ENCODE assay signal across 14 cellular contexts in the genomic region with DNA sequence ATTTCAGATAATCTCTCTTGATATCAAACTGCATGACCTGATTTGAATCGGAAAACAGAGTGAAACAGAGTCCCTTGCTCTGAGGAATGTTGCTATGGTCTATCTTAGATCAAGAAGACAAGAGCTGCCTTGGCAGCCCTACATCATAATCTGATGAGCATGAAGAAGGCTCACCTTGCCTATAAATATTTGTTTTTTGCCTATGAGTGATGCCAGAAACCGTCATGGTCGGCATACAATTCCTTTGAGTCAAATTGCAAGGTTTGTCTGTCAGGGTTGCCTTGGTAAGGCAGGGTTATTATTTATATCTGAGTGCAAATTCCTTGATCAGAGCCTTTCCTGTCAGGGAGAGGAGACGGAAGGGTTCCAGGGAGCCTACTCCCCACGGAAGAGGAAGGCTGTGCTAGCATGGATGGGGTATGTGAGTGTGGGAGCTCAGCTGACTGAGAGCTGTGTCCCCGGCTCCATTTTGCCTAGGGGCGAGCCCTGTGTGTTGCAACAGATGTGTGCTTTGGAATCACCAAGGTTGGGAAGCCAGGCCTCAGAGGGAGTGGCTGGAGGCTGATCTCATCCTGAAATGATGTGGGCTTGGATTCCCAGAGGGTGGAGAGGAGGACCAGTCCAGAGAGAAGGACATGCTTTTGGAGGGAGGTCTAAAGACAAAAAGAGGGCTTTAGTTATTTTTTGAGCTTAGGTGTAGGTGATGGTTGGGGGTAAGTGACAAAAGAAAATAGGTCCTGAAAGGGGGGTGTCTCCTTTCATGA. TPM values are rescaled to one million over a fixed set of nuclear protein-coding genes. Genes with fewer than 3 reads are reported as not detected.
DNase-seq lines count a peak whose midpoint lies in the region; ATAC-seq, FAIRE-seq and TF ChIP-seq lines count a peak whose summit lies in the region.
"Had no signal": no experiment of that assay in that cellular context is flagged by ENCODE, and none has a peak within 500 bp of the region (broad histone marks: within the 10 kb centered on the region; RNA-seq: fewer than 3 reads in every experiment).

No MANE protein-coding gene starts in this region.

- H3K4me1 ChIP-seq in ACC112 (ENCODE audit: control insufficient read depth, insufficient read depth, low read length, unreplicated experiment) (peaks cover 14% of the 10 kb centered on the region), endodermal cell (ENCODE audit: control insufficient read depth, insufficient read depth, low read length) (peaks cover 2% of the 10 kb centered on the region), HepG2 (ENCODE audit: insufficient read depth, low read length) (no peaks in the 10 kb centered on the region)

- H3K27me3 ChIP-seq in ACC112 (ENCODE audit: insufficient read depth, low read length) (no peaks in the 10 kb centered on the region), endodermal cell (ENCODE audit: control insufficient read depth, insufficient read depth, low read length, poor library complexity, severe bottlenecking) (no peaks in the 10 kb centered on the region), HepG2 (ENCODE audit: control insufficient read depth in 1 of 2, insufficient read depth in 2 of 2, low read length in 2 of 2) (no peaks in the 10 kb centered on the region)

- H3K9ac ChIP-seq in endodermal cell (ENCODE audit: extremely low read depth, low read length, poor library complexity, severe bottlenecking): no peak overlapping the region
- no peak overlapping the region for H3K9ac ChIP-seq in HepG2 (ENCODE audit: insufficient read depth, low read depth, low read length)

- TF ChIP-seq EP300 in HepG2 (IDR thresholded peaks at IDR 0.05; ENCODE audit: low read depth in 2 of 2, low read length in 2 of 2) (no peak), HepG2 (CRISPR knock-in tag; IDR thresholded peaks at IDR 0.05; ENCODE audit: borderline replicate concordance) (no peak)

- no peak overlapping the region for H3K4me3 Mint-ChIP-seq in endodermal cell
- H3K4me3 Mint-ChIP-seq: activated CD4-positive, alpha-beta T cell treated with anti-CD3 and anti-CD28 coated beads, Interleukin-2, amount 10 ng/mL, durations not matched to agents 24 days and 14 days; activated naive CD8-positive, alpha-beta T cell treated with anti-CD3 and anti-CD28 coated beads, Interleukin-2, amount 10 ng/mL, durations not matched to agents 7 days and 5 days; memory B cell had no signal

- TF ChIP-seq POLR2A in HepG2 (IDR thresholded peaks at IDR 0.05; ENCODE audit: insufficient read depth in 1 of 2, low read depth in 2 of 2, low read length in 2 of 2) (no peak), erythroblast (IDR thresholded peaks at IDR 0.05; ENCODE audit: low read length) (no peak)

- no peaks in the 10 kb centered on the region for H3K27me3 Mint-ChIP-seq in endodermal cell (ENCODE audit: insufficient read depth)

- CTCF ChIA-PET in HepG2 (lab: Yijun Ruan, JAX; ENCODE audit: low intra/inter-chr PET ratio, low total read pairs): no interaction called here

- intact Hi-C loops in HepG2 (cut with micrococcal nuclease; ENCODE audit: unreplicated experiment): no loop called here
- intact Hi-C loops in head of caudate nucleus (cut with DNase I): no loop called here

- H3K27ac ChIP-seq in ACC112 (ENCODE audit: low read depth, low read length) (peak overlapping the region; percentile 34; the same call in 1 of the 2 replicates), endodermal cell (ENCODE audit: low read depth, low read length) (no peak overlapping the region), HepG2 (ENCODE audit: extremely low read length, insufficient read depth, low read length) (no peak overlapping the region)

- in situ Hi-C loops in HepG2 (cut with HindIII; ENCODE audit: extremely low pct_ligation_motif_present, low pct_unique_long_range_greater_than_20kb): loop anchor here (5.0 to 25.0 kb wide), 2 partner anchors 245 to 490 kb away; no protein-coding TSS in a partner anchor

- no TSS peak for BruUV-seq in HepG2 (replicated peaks; lab: Mats Ljungman, UMichigan)

- 87 to 88% methylated on average over 3 to 7 of the region's 7 CpGs for WGBS in endodermal cell (ENCODE audit: insufficient coverage in 1 of 2, insufficient read length in 1 of 2), 2 experiments
- WGBS in HepG2 (ENCODE audit: low lambda C conversion rate): 0% methylated on average over 3 of the region's 7 CpGs

- ATAC-seq in HepG2: peak; percentile 31; the same call in 1 of the 3 replicates

- no peaks in the 10 kb centered on the region for H4K20me1 ChIP-seq in HepG2 (ENCODE audit: insufficient read depth, low read length)

- POLR2A ChIA-PET in HepG2 (lab: Yijun Ruan, JAX): no interaction called here

- peak overlapping the region; percentile 54 for H3K27ac Mint-ChIP-seq in endodermal cell
- H3K27ac Mint-ChIP-seq: activated CD4-positive, alpha-beta T cell treated with anti-CD3 and anti-CD28 coated beads, Interleukin-2, amount 10 ng/mL, durations not matched to agents 24 days and 14 days; activated naive CD8-positive, alpha-beta T cell treated with anti-CD3 and anti-CD28 coated beads, Interleukin-2, amount 10 ng/mL, durations not matched to agents 7 days and 5 days; memory B cell had no signal

- H3K36me3 ChIP-seq in ACC112 (ENCODE audit: insufficient read depth, low read length) (no peaks in the 10 kb centered on the region), endodermal cell (ENCODE audit: control insufficient read depth, insufficient read depth, low read length) (no peaks in the 10 kb centered on the region), HepG2 (replicated peaks in 1 of 2; ENCODE audit: control insufficient read depth in 1 of 2, insufficient read depth in 2 of 2, low read length in 2 of 2) (no peaks in the 10 kb centered on the region)

- H3K9me3 ChIP-seq in endodermal cell (ENCODE audit: control insufficient read depth, low read length): no peaks in the 10 kb centered on the region
- no peaks in the 10 kb centered on the region for H3K9me3 ChIP-seq in HepG2 (ENCODE audit: low read length)

- H3K79me2 ChIP-seq in ACC112 (ENCODE audit: control insufficient read depth, insufficient read depth, low read length, unreplicated experiment): no peaks in the 10 kb centered on the region
- no peaks in the 10 kb centered on the region for H3K79me2 ChIP-seq in HepG2 (ENCODE audit: insufficient read depth, low read length)

- peak overlapping the region; percentile 50 for H2AFZ ChIP-seq in ACC112 (ENCODE audit: low read length, unreplicated experiment)
- no peak overlapping the region for H2AFZ ChIP-seq in HepG2 (ENCODE audit: low read length)

- DNase-seq in LHCN-M2 (ENCODE audit: low read depth) (peak; percentile 75), endodermal cell (no peak), HepG2 (ENCODE audit: low spot score) (no peak), head of caudate nucleus (no peak), NCI-H524 (lab: John Stamatoyannopoulos, UW) (no peak), hypothalamus (lab: John Stamatoyannopoulos, UW) (no peak), erythroblast (lab: John Stamatoyannopoulos, UW) (no peak)
- DNase-seq: activated CD4-positive, alpha-beta T cell treated with anti-CD3 and anti-CD28 coated beads, Interleukin-2, amount 10 ng/mL, durations not matched to agents 24 days and 14 days; activated naive CD8-positive, alpha-beta T cell treated with anti-CD3 and anti-CD28 coated beads, Interleukin-2, amount 10 ng/mL, durations not matched to agents 7 days and 5 days; NCI-H187; SHP77 had no signal

- TF ChIP-seq CTCF in endodermal cell (conservative IDR thresholded peaks at IDR 0.05) (no peak), HepG2 (CRISPR knock-in tag; IDR thresholded peaks at IDR 0.05) (no peak)

- H3K4me2 ChIP-seq in HepG2 (ENCODE audit: low read depth, low read length): no peak overlapping the region

- H3K9me3 Mint-ChIP-seq in endodermal cell: no peaks in the 10 kb centered on the region
- H3K9me3 Mint-ChIP-seq: activated CD4-positive, alpha-beta T cell treated with anti-CD3 and anti-CD28 coated beads, Interleukin-2, amount 10 ng/mL, durations not matched to agents 24 days and 14 days; activated naive CD8-positive, alpha-beta T cell treated with anti-CD3 and anti-CD28 coated beads, Interleukin-2, amount 10 ng/mL, durations not matched to agents 7 days and 5 days; memory B cell had no signal

- no peak for TF ChIP-seq RAD21 in HepG2 (CRISPR knock-in tag; IDR thresholded peaks at IDR 0.05)

- H3K4me1 Mint-ChIP-seq in endodermal cell: peaks cover 50% of the 10 kb centered on the region
- H3K4me1 Mint-ChIP-seq: activated CD4-positive, alpha-beta T cell treated with anti-CD3 and anti-CD28 coated beads, Interleukin-2, amount 10 ng/mL, durations not matched to agents 24 days and 14 days; activated naive CD8-positive, alpha-beta T cell treated with anti-CD3 and anti-CD28 coated beads, Interleukin-2, amount 10 ng/mL, durations not matched to agents 7 days and 5 days; memory B cell had no signal

- no peaks in the 10 kb centered on the region for H3K36me3 Mint-ChIP-seq in endodermal cell (ENCODE audit: low read depth)
- H3K36me3 Mint-ChIP-seq: activated naive CD8-positive, alpha-beta T cell treated with anti-CD3 and anti-CD28 coated beads, Interleukin-2, amount 10 ng/mL, durations not matched to agents 7 days and 5 days; memory B cell had no signal

- no peak for FAIRE-seq in HepG2 (lab: Jason Lieb, UNC)

- no peak overlapping the region for H3K4me3 ChIP-seq in ACC112 (ENCODE audit: low read depth, low read length)
- H3K4me3 ChIP-seq in endodermal cell (ENCODE audit: low read length): no peak overlapping the region
- no peak overlapping the region for H3K4me3 ChIP-seq in HepG2 (replicated peaks in 1 of 3; ENCODE audit: insufficient read depth in 1 of 3, low read depth in 2 of 3, low read length in 3 of 3)

RNA-seq across cellular contexts. Expression of a gene that starts 43.6 kb away (rescaled TPM):
- total RNA-seq in LHCN-M2 (2014; rRNA removed) (0.11 and 0.13 TPM in 2 replicates), endodermal cell (under 1 TPM; 0.29 TPM), HepG2 (2016; rRNA removed; fragmentation: Illumina TruSeq; extraction: Trizol) (0.02 and 0.15 TPM in 2 replicates)
- polyA plus RNA-seq in LHCN-M2 (2012): 0.09 TPM
- 0.68 TPM for polyA plus RNA-seq in endodermal cell (2013, experiment 1 of 2)
- polyA plus RNA-seq in endodermal cell (2013, experiment 2 of 2): 0.41 TPM
- not detected in 2 replicates for total RNA-seq in HepG2 (2016; cell fraction: cytosol; rRNA removed; fragmentation: Illumina TruSeq; extraction: Trizol; ENCODE audit: low read depth)
- total RNA-seq in HepG2 (2016; cell fraction: insoluble cytoplasmic fraction; rRNA removed; fragmentation: Illumina TruSeq; extraction: Trizol): 0.02 TPM in 1 of 2 replicates, not detected in the other
- not detected in 2 replicates for total RNA-seq in HepG2 (2016; cell fraction: membrane; rRNA removed; fragmentation: Illumina TruSeq; extraction: Trizol)
- total RNA-seq in HepG2 (2016; cell fraction: nucleus; rRNA removed; fragmentation: Illumina TruSeq; extraction: Trizol): 0.06 TPM in 1 of 2 replicates, not detected in the other
- 0.01 TPM in 1 of 2 replicates, not detected in the other for polyA plus RNA-seq in HepG2 (2011; rRNA removed)
- 0.01 TPM in 1 of 2 replicates, not detected in the other for polyA plus RNA-seq in HepG2 (2011; cell fraction: cytosol; rRNA removed)
- polyA plus RNA-seq in HepG2 (2011; cell fraction: nucleus; rRNA removed): not detected in 2 replicates
- not detected in 2 replicates for polyA plus RNA-seq in HepG2 (2012)
- not detected in 2 replicates for polyA plus RNA-seq in HepG2 (2016; cell fraction: cytosol; fragmentation: Illumina TruSeq; extraction: Trizol; ENCODE audit: low read depth)
- 0.04 TPM in 2 replicates for polyA plus RNA-seq in HepG2 (2016; cell fraction: insoluble cytoplasmic fraction; fragmentation: Illumina TruSeq; extraction: Trizol; ENCODE audit: low read depth)
- 0.03 TPM in 1 of 2 replicates, not detected in the other for polyA plus RNA-seq in HepG2 (2016; cell fraction: membrane; fragmentation: Illumina TruSeq; extraction: Trizol; ENCODE audit: low read depth)
- polyA plus RNA-seq in HepG2 (2016; cell fraction: nucleus; fragmentation: Illumina TruSeq; extraction: Trizol; ENCODE audit: insufficient read depth, low read depth): 0.11 and 0.16 TPM in 2 replicates
- polyA minus RNA-seq in HepG2 (2011; rRNA and poly(A)+ RNA removed; ENCODE audit: low replicate concordance): 0.02 TPM in 1 of 2 replicates, not detected in the other
- polyA minus RNA-seq in HepG2 (2011; cell fraction: cytosol; rRNA and poly(A)+ RNA removed): not detected in 2 replicates
- not detected in 2 replicates for polyA minus RNA-seq in HepG2 (2011; cell fraction: nucleus; rRNA and poly(A)+ RNA removed)
- total RNA-seq: activated CD4-positive, alpha-beta T cell treated with anti-CD3 and anti-CD28 coated beads, Interleukin-2, amount 10 ng/mL, durations not matched to agents 24 days and 14 days; activated naive CD8-positive, alpha-beta T cell treated with anti-CD3 and anti-CD28 coated beads, Interleukin-2, amount 10 ng/mL, durations not matched to agents 7 days and 5 days; epithelial cell of proximal tubule had no signal
